In genomic region chr6:168270274-168271174, GRCh38 we compare ENCODE assay signal across 29 cellular contexts. TPM values are rescaled to one million over a fixed set of nuclear protein-coding genes. Genes with fewer than 3 reads are reported as not detected.
"Had no signal": no experiment of that assay in that cellular context is flagged by ENCODE, and none has a peak within 500 bp of the region (broad histone marks: within the 10 kb centered on the region; RNA-seq: fewer than 3 reads in every experiment).

No MANE protein-coding gene starts in this region.

- H3K27ac Mint-ChIP-seq: activated naive CD4-positive, alpha-beta T cell treated with anti-CD3 and anti-CD28 coated beads for 36 hours; activated naive CD8-positive, alpha-beta T cell treated with anti-CD3 and anti-CD28 coated beads, Interleukin-2, amount 10 ng/mL, durations not matched to agents 7 days and 5 days; effector memory CD8-positive, alpha-beta T cell; mesothelial cell of epicardium; natural killer cell; stimulated activated naive CD8-positive, alpha-beta T cell treated with anti-CD3 and anti-CD28 coated beads, Interleukin-15, Interleukin-2, amounts not matched to agents 100 ng/mL and 50 ng/mL, for 24 hours; T-helper 2 cell treated with Interferon-gamma antibody and Interleukin-4, amounts not matched to agents 5 μg/mL and 100 μg/mL, for 36 hours had no signal

- H3K9me3 Mint-ChIP-seq: activated naive CD4-positive, alpha-beta T cell treated with anti-CD3 and anti-CD28 coated beads for 36 hours; effector memory CD8-positive, alpha-beta T cell; mesothelial cell of epicardium; natural killer cell; stimulated activated naive CD8-positive, alpha-beta T cell treated with anti-CD3 and anti-CD28 coated beads, Interleukin-15, Interleukin-2, amounts not matched to agents 100 ng/mL and 50 ng/mL, for 24 hours; T-helper 2 cell treated with Interferon-gamma antibody and Interleukin-4, amounts not matched to agents 5 μg/mL and 100 μg/mL, for 36 hours had no signal

- H3K27me3 ChIP-seq: ascending aorta, upper lobe of left lung, vagina had no signal

- H3K4me1 Mint-ChIP-seq: activated naive CD8-positive, alpha-beta T cell treated with anti-CD3 and anti-CD28 coated beads, Interleukin-2, amount 10 ng/mL, durations not matched to agents 7 days and 5 days; natural killer cell had no signal

- H3K4me3 Mint-ChIP-seq: activated naive CD4-positive, alpha-beta T cell treated with anti-CD3 and anti-CD28 coated beads for 36 hours; activated naive CD8-positive, alpha-beta T cell treated with anti-CD3 and anti-CD28 coated beads, Interleukin-2, amount 10 ng/mL, durations not matched to agents 7 days and 5 days; effector memory CD8-positive, alpha-beta T cell; mesothelial cell of epicardium; natural killer cell; stimulated activated naive CD8-positive, alpha-beta T cell treated with anti-CD3 and anti-CD28 coated beads, Interleukin-15, Interleukin-2, amounts not matched to agents 100 ng/mL and 50 ng/mL, for 24 hours; T-helper 2 cell treated with Interferon-gamma antibody and Interleukin-4, amounts not matched to agents 5 μg/mL and 100 μg/mL, for 36 hours had no signal

- H3K4me1 ChIP-seq: ascending aorta, gastroesophageal sphincter, vagina had no signal

- H3K27ac ChIP-seq: ascending aorta, gastroesophageal sphincter, upper lobe of left lung, vagina, VCaP had no signal

- H3K36me3 ChIP-seq: ascending aorta, gastroesophageal sphincter, upper lobe of left lung, vagina had no signal

- DNase-seq: activated CD4-positive, alpha-beta T cell treated with anti-CD3 and anti-CD28 coated beads for 4 hours; activated CD4-positive, alpha-beta T cell treated with anti-CD3 and anti-CD28 coated beads, Interleukin-2, amount 50 U/mL, for 4 hours; activated effector memory CD4-positive, alpha-beta T cell treated with anti-CD3 and anti-CD28 coated beads, Interleukin-2, amount 50 U/mL, for 16 hours; activated naive CD4-positive, alpha-beta T cell treated with anti-CD3 and anti-CD28 coated beads for 36 hours; activated naive CD8-positive, alpha-beta T cell treated with anti-CD3 and anti-CD28 coated beads, Interleukin-2, amount 10 ng/mL, durations not matched to agents 7 days and 5 days; cortex of kidney; effector memory CD8-positive, alpha-beta T cell; head of caudate nucleus; hippocampal formation; left cardiac atrium; natural killer cell; posterior cingulate gyrus; right cardiac atrium; stimulated activated CD4-positive, alpha-beta T cell treated with anti-CD3 and anti-CD28 coated beads, Interleukin-12 subunit alpha, Interleukin-12 subunit beta, amount 100 ng/mL, for 4 hours; stimulated activated CD4-positive, alpha-beta T cell treated with anti-CD3 and anti-CD28 coated beads, Interleukin-4, amount 100 ng/mL, for 1 hour; substantia nigra had no signal

- H3K9me3 ChIP-seq: ascending aorta, gastroesophageal sphincter, upper lobe of left lung, vagina had no signal

- H3K4me3 ChIP-seq: ascending aorta, gastroesophageal sphincter, upper lobe of left lung, vagina had no signal

- H3K36me3 Mint-ChIP-seq: activated naive CD8-positive, alpha-beta T cell treated with anti-CD3 and anti-CD28 coated beads, Interleukin-2, amount 10 ng/mL, durations not matched to agents 7 days and 5 days; brain; mesothelial cell of epicardium; natural killer cell had no signal

RNA-seq across cellular contexts. Expression of gene DACT2, which starts 49.1 kb away (rescaled TPM):
- total RNA-seq: activated naive CD4-positive, alpha-beta T cell treated with anti-CD3 and anti-CD28 coated beads for 36 hours; activated naive CD8-positive, alpha-beta T cell treated with anti-CD3 and anti-CD28 coated beads, Interleukin-2, amount 10 ng/mL, durations not matched to agents 7 days and 5 days; ascending aorta; endothelial cell of umbilical vein; fibroblast of lung; fibroblast of villous mesenchyme; natural killer cell; osteoblast had no signal
- polyA plus RNA-seq: endothelial cell of umbilical vein, fibroblast of lung had no signal
